1 cellular context compared by ENCODE assay signal in genomic region chr20:373171-373890, GRCh38.
A peak's percentile ranks its signal among the peaks of the same experiment; 100 is the strongest.
TF ChIP-seq lines count a peak whose summit lies in the region.

No MANE protein-coding gene starts in this region.

TF ChIP-seq in HepG2, 621 proteins besides CTCF, POLR2A, EP300 and RAD21 (continues in another document):
- TF ChIP-seq IRX3 (CRISPR knock-in tag; IDR thresholded peaks at IDR 0.05; ENCODE audit: borderline replicate concordance, low read depth) (no peak), ZFY (CRISPR knock-in tag; IDR thresholded peaks at IDR 0.05) (peak; percentile 24; the same call in 1 of the 2 replicates), NONO (IDR thresholded peaks at IDR 0.05) (no peak), NONO (CRISPR knock-in tag; conservative IDR thresholded peaks at IDR 0.05) (no peak), ZNF513 (CRISPR knock-in tag; conservative IDR thresholded peaks at IDR 0.05) (no peak), RBFOX2 (IDR thresholded peaks at IDR 0.05; ENCODE audit: low read depth, low read length) (no peak), CBX5 (CRISPR knock-in tag; IDR thresholded peaks at IDR 0.05; ENCODE audit: borderline replicate concordance) (0 out of 2 replicates have a peak, but pooled peaks have one; percentile 41), ELF1 (CRISPR knock-in tag; IDR thresholded peaks at IDR 0.05) (peak; percentile 22; the same call in 1 of the 2 replicates), ZNF670 (CRISPR knock-in tag; IDR thresholded peaks at IDR 0.05; ENCODE audit: borderline replicate concordance) (peak; percentile 32; the same call in 1 of the 2 replicates), ZBTB21 (CRISPR knock-in tag; IDR thresholded peaks at IDR 0.05) (peak; percentile 93), EED (CRISPR knock-in tag; IDR thresholded peaks at IDR 0.05) (no peak), KDM2A (CRISPR knock-in tag; IDR thresholded peaks at IDR 0.05; ENCODE audit: borderline replicate concordance, low read depth) (peak; percentile 15; the same call in 1 of the 2 replicates), AGO1 (IDR thresholded peaks at IDR 0.05; ENCODE audit: low read depth, low read length, poor library complexity, severe bottlenecking) (no peak), ZFAT (CRISPR knock-in tag; conservative IDR thresholded peaks at IDR 0.05) (no peak), TGIF2 (CRISPR knock-in tag; IDR thresholded peaks at IDR 0.05) (0 out of 2 replicates have a peak, but pooled peaks have one; percentile 48), CAMTA2 (CRISPR knock-in tag; IDR thresholded peaks at IDR 0.05; ENCODE audit: borderline replicate concordance) (0 out of 2 replicates have a peak, but pooled peaks have one; percentile 6), GABPB1 (CRISPR knock-in tag; IDR thresholded peaks at IDR 0.05) (peak; percentile 47), SOX5 (CRISPR knock-in tag; IDR thresholded peaks at IDR 0.05; ENCODE audit: borderline replicate concordance) (no peak), PRPF4 (IDR thresholded peaks at IDR 0.05; ENCODE audit: low read depth, low read length, poor library complexity, severe bottlenecking) (peak; percentile 70), MTF2 (CRISPR knock-in tag; IDR thresholded peaks at IDR 0.05; ENCODE audit: borderline replicate concordance) (no peak), ZNF781 (CRISPR knock-in tag; IDR thresholded peaks at IDR 0.05; ENCODE audit: borderline replicate concordance, not compliant biosample characterization) (peak; percentile 29), ARID5B (CRISPR knock-in tag; IDR thresholded peaks at IDR 0.05) (0 out of 2 replicates have a peak, but pooled peaks have one; percentile 9), SMYD3 (CRISPR knock-in tag; IDR thresholded peaks at IDR 0.05) (no peak), ZFP91 (CRISPR knock-in tag; IDR thresholded peaks at IDR 0.05; ENCODE audit: borderline replicate concordance) (peak; percentile 27; the same call in 1 of the 2 replicates), ZNF101 (CRISPR knock-in tag; IDR thresholded peaks at IDR 0.05; ENCODE audit: borderline replicate concordance, low read depth) (no peak), FOXJ3 (CRISPR knock-in tag; IDR thresholded peaks at IDR 0.05; ENCODE audit: borderline replicate concordance) (no peak), E2F5 (CRISPR knock-in tag; conservative IDR thresholded peaks at IDR 0.05) (0 out of 2 replicates have a peak, but pooled peaks have one; percentile 17), ZNF331 (CRISPR knock-in tag; IDR thresholded peaks at IDR 0.05) (peak; percentile 9; the same call in 1 of the 2 replicates), GATAD2A (CRISPR knock-in tag; IDR thresholded peaks at IDR 0.05) (peak; percentile 63), ZNF788 (CRISPR knock-in tag; IDR thresholded peaks at IDR 0.05; ENCODE audit: borderline replicate concordance) (no peak), SOX6 (IDR thresholded peaks at IDR 0.05) (no peak), SOX6 (CRISPR knock-in tag; IDR thresholded peaks at IDR 0.05) (peak; percentile 51; the same call in 1 of the 2 replicates), KAT8 (CRISPR knock-in tag; IDR thresholded peaks at IDR 0.05) (0 out of 2 replicates have a peak, but pooled peaks have one; percentile 21), ZBTB3 (CRISPR knock-in tag; IDR thresholded peaks at IDR 0.05; ENCODE audit: borderline replicate concordance, low read depth) (no peak), TCF12 (IDR thresholded peaks at IDR 0.05) (no peak), TCF12 (CRISPR knock-in tag; IDR thresholded peaks at IDR 0.05) (0 out of 2 replicates have a peak, but pooled peaks have one; percentile 34), ZNF713 (CRISPR knock-in tag; IDR thresholded peaks at IDR 0.05) (no peak), RFX5 (IDR thresholded peaks at IDR 0.05; ENCODE audit: low read depth, low read length) (peak; percentile 92), ETV6 (CRISPR knock-in tag; conservative IDR thresholded peaks at IDR 0.05) (no peak), MYPOP (CRISPR knock-in tag; IDR thresholded peaks at IDR 0.05) (no peak), HMG20A (CRISPR knock-in tag; IDR thresholded peaks at IDR 0.05; ENCODE audit: borderline replicate concordance) (peak; percentile 16; the same call in 1 of the 2 replicates), CHD4 (IDR thresholded peaks at IDR 0.05; ENCODE audit: borderline replicate concordance, low read length) (no peak), ATF3 (CRISPR knock-in tag; IDR thresholded peaks at IDR 0.05) (peak; percentile 60; the same call in 1 of the 2 replicates), GTF2F1 (IDR thresholded peaks at IDR 0.05; ENCODE audit: low read length) (no peak), ZNF782 (CRISPR knock-in tag; IDR thresholded peaks at IDR 0.05; ENCODE audit: borderline replicate concordance) (no peak), CREB1 (IDR thresholded peaks at IDR 0.05) (peak; percentile 72; the same call in 1 of the 2 replicates), CREB1 (CRISPR knock-in tag; IDR thresholded peaks at IDR 0.05) (no peak), TBX3 (IDR thresholded peaks at IDR 0.05; ENCODE audit: borderline replicate concordance) (no peak), ZNF253 (CRISPR knock-in tag; IDR thresholded peaks at IDR 0.05; ENCODE audit: borderline replicate concordance) (no peak), RFX1 (IDR thresholded peaks at IDR 0.05) (no peak), ZBTB8A (CRISPR knock-in tag; IDR thresholded peaks at IDR 0.05; ENCODE audit: borderline replicate concordance, low read depth) (no peak), HCFC1 (IDR thresholded peaks at IDR 0.05; ENCODE audit: low read depth, low read length) (no peak), NCOA5 (CRISPR knock-in tag; IDR thresholded peaks at IDR 0.05) (no peak), ZFP90 (CRISPR knock-in tag; IDR thresholded peaks at IDR 0.05; ENCODE audit: borderline replicate concordance) (no peak), RXRA (CRISPR knock-in tag; IDR thresholded peaks at IDR 0.05) (peak; percentile 81), ZNF580 (CRISPR knock-in tag; IDR thresholded peaks at IDR 0.05; ENCODE audit: borderline replicate concordance, low read depth) (0 out of 2 replicates have a peak, but pooled peaks have one; percentile 4), ZBTB34 (CRISPR knock-in tag; IDR thresholded peaks at IDR 0.05) (0 out of 2 replicates have a peak, but pooled peaks have one; percentile 49), ZNF282 (IDR thresholded peaks at IDR 0.05; ENCODE audit: partially characterized antibody) (no peak), ZNF550 (CRISPR knock-in tag; IDR thresholded peaks at IDR 0.05; ENCODE audit: borderline replicate concordance) (no peak), HIVEP1 (CRISPR knock-in tag; IDR thresholded peaks at IDR 0.05) (peak; percentile 88; the same call in 1 of the 2 replicates), ZSCAN30 (CRISPR knock-in tag; IDR thresholded peaks at IDR 0.05) (no peak), GABPA (IDR thresholded peaks at IDR 0.05; ENCODE audit: low read depth, low read length) (no peak), GABPA (CRISPR knock-in tag; IDR thresholded peaks at IDR 0.05; ENCODE audit: low read depth) (no peak), NRL (CRISPR knock-in tag; IDR thresholded peaks at IDR 0.05; ENCODE audit: borderline replicate concordance) (no peak), ZNF121 (CRISPR knock-in tag; IDR thresholded peaks at IDR 0.05) (peak; percentile 89), ZNF430 (CRISPR knock-in tag; IDR thresholded peaks at IDR 0.05) (no peak), MEF2D (CRISPR knock-in tag; IDR thresholded peaks at IDR 0.05) (0 out of 2 replicates have a peak, but pooled peaks have one; percentile 65), CEBPB (IDR thresholded peaks at IDR 0.05; ENCODE audit: borderline replicate concordance, low read depth, low read length) (peak; percentile 70; the same call in 1 of the 2 replicates), ZNF33A (CRISPR knock-in tag; IDR thresholded peaks at IDR 0.05; ENCODE audit: borderline replicate concordance) (no peak)
